18 cellular contexts compared by ENCODE assay signal in genomic region chr9:89739531-89740315, GRCh38.
DNase-seq lines count a peak whose midpoint lies in the region; ATAC-seq lines count a peak whose summit lies in the region.
"Had no signal": no experiment of that assay in that cellular context is flagged by ENCODE, and none has a peak within 500 bp of the region (broad histone marks: within the 10 kb centered on the region; RNA-seq: fewer than 3 reads in every experiment).

No MANE protein-coding gene starts in this region.

- intact Hi-C loops in dendritic cell treated with granulocyte-macrophage colony-stimulating factor and Interleukin-4, amounts not matched to agents 40 ng/mL and 50 ng/mL, for 4 days (cut with micrococcal nuclease) = loop anchor here (1.0 to 5.0 kb wide), 2 partner anchors 20 to 43 kb away; no protein-coding TSS in a partner anchor

- no peaks in the 10 kb centered on the region for H3K36me3 Mint-ChIP-seq in activated naive CD4-positive, alpha-beta T cell treated with anti-CD3 and anti-CD28 coated beads, Interleukin-2, amount 10 ng/mL, durations not matched to agents 7 days and 5 days
- H3K36me3 Mint-ChIP-seq in activated naive CD4-positive, alpha-beta T cell treated with anti-CD3 and anti-CD28 coated beads, Interleukin-2, amount 50 U/mL, for 72 hours = no peaks in the 10 kb centered on the region
- H3K36me3 Mint-ChIP-seq in dendritic cell treated with granulocyte-macrophage colony-stimulating factor and Interleukin-4, amounts not matched to agents 40 ng/mL and 50 ng/mL, for 4 days (ENCODE audit: low read depth) = no peaks in the 10 kb centered on the region
- H3K36me3 Mint-ChIP-seq: CD8-positive, alpha-beta memory T cell; mesothelial cell of epicardium had no signal

- H3K27ac Mint-ChIP-seq in activated naive CD4-positive, alpha-beta T cell treated with anti-CD3 and anti-CD28 coated beads, Interleukin-2, amount 10 ng/mL, durations not matched to agents 7 days and 5 days = peak overlapping the region; percentile 55
- H3K27ac Mint-ChIP-seq in activated naive CD4-positive, alpha-beta T cell treated with anti-CD3 and anti-CD28 coated beads, Interleukin-2, amount 50 U/mL, for 72 hours = no peak overlapping the region
- peak overlapping the region; percentile 85 for H3K27ac Mint-ChIP-seq in dendritic cell treated with granulocyte-macrophage colony-stimulating factor and Interleukin-4, amounts not matched to agents 40 ng/mL and 50 ng/mL, for 4 days
- H3K27ac Mint-ChIP-seq: mesothelial cell of epicardium had no signal

- peaks cover 3% of the 10 kb centered on the region for H3K9me3 Mint-ChIP-seq in activated naive CD4-positive, alpha-beta T cell treated with anti-CD3 and anti-CD28 coated beads, Interleukin-2, amount 10 ng/mL, durations not matched to agents 7 days and 5 days
- H3K9me3 Mint-ChIP-seq in activated naive CD4-positive, alpha-beta T cell treated with anti-CD3 and anti-CD28 coated beads, Interleukin-2, amount 50 U/mL, for 72 hours = no peaks in the 10 kb centered on the region
- no peaks in the 10 kb centered on the region for H3K9me3 Mint-ChIP-seq in dendritic cell treated with granulocyte-macrophage colony-stimulating factor and Interleukin-4, amounts not matched to agents 40 ng/mL and 50 ng/mL, for 4 days
- H3K9me3 Mint-ChIP-seq: CD8-positive, alpha-beta memory T cell; mesothelial cell of epicardium; neural crest cell had no signal

- CTCF ChIA-PET in activated naive CD4-positive, alpha-beta T cell treated with anti-CD3 and anti-CD28 coated beads, Interleukin-2, amount 10 ng/mL, durations not matched to agents 7 days and 5 days (lab: Charles Lee) = interaction anchor here (0.6 to 2.4 kb wide), 4 partner anchors 39 to 360 kb away, joined by 3 to 12 read pairs (median 3); partner anchors contain the start of gene GADD45G

- H3K4me3 Mint-ChIP-seq in activated naive CD4-positive, alpha-beta T cell treated with anti-CD3 and anti-CD28 coated beads, Interleukin-2, amount 10 ng/mL, durations not matched to agents 7 days and 5 days = no peak overlapping the region
- H3K4me3 Mint-ChIP-seq in dendritic cell treated with granulocyte-macrophage colony-stimulating factor and Interleukin-4, amounts not matched to agents 40 ng/mL and 50 ng/mL, for 4 days = peak overlapping the region; percentile 7
- H3K4me3 Mint-ChIP-seq: mesothelial cell of epicardium, neural crest cell had no signal

- ATAC-seq in activated naive CD4-positive, alpha-beta T cell treated with anti-CD3 and anti-CD28 coated beads, Interleukin-2, amount 50 U/mL, for 72 hours = no peak
- no peak for ATAC-seq in GM21360 (IDR thresholded peaks at IDR 0.05; ENCODE audit: unreplicated experiment)
- ATAC-seq: left cardiac atrium had no signal

- peaks cover 71% of the 10 kb centered on the region for H3K4me1 Mint-ChIP-seq in activated naive CD4-positive, alpha-beta T cell treated with anti-CD3 and anti-CD28 coated beads, Interleukin-2, amount 10 ng/mL, durations not matched to agents 7 days and 5 days
- peaks cover 34% of the 10 kb centered on the region for H3K4me1 Mint-ChIP-seq in dendritic cell treated with granulocyte-macrophage colony-stimulating factor and Interleukin-4, amounts not matched to agents 40 ng/mL and 50 ng/mL, for 4 days (ENCODE audit: low read depth)

- no peak for DNase-seq in activated naive CD4-positive, alpha-beta T cell treated with anti-CD3 and anti-CD28 coated beads, Interleukin-2, amount 10 ng/mL, durations not matched to agents 7 days and 5 days
- no peak for DNase-seq in activated naive CD4-positive, alpha-beta T cell treated with anti-CD3 and anti-CD28 coated beads, Interleukin-2, amount 50 U/mL, for 72 hours (ENCODE audit: low spot score in 2 of 2)
- DNase-seq in MV-4-11 (lab: John Stamatoyannopoulos, UW) = peak; percentile 31
- peak; percentile 34 for DNase-seq in stimulated activated CD8-positive, alpha-beta memory T cell treated with anti-CD3 and anti-CD28 coated beads, Interleukin-4, amount 100 ng/mL, for 48 hours
- no peak for DNase-seq in foreskin melanocyte
- no peak for DNase-seq in NCI-H128 (lab: John Stamatoyannopoulos, UW; ENCODE audit: unreplicated experiment)
- DNase-seq: anterior cingulate cortex; central memory CD4-positive, alpha-beta T cell; DMS79; left cardiac atrium; NCI-H1092 treated with DMSO at 0.1 percent for 48 hours; NCI-H2081; thyroid gland had no signal

- peaks cover 21% of the 10 kb centered on the region for H3K27me3 Mint-ChIP-seq in activated naive CD4-positive, alpha-beta T cell treated with anti-CD3 and anti-CD28 coated beads, Interleukin-2, amount 10 ng/mL, durations not matched to agents 7 days and 5 days
- H3K27me3 Mint-ChIP-seq in dendritic cell treated with granulocyte-macrophage colony-stimulating factor and Interleukin-4, amounts not matched to agents 40 ng/mL and 50 ng/mL, for 4 days = peaks cover 4% of the 10 kb centered on the region

Comparison
In these comparisons a context has a peak if more than half of its experiments do, and no peak if none do; other contexts are left out.
1. H3K27ac Mint-ChIP-seq: peak in activated naive CD4-positive, alpha-beta T cell treated with anti-CD3 and anti-CD28 coated beads, Interleukin-2, amount 10 ng/mL, durations not matched to agents 7 days and 5 days (single experiment) and dendritic cell treated with granulocyte-macrophage colony-stimulating factor and Interleukin-4, amounts not matched to agents 40 ng/mL and 50 ng/mL, for 4 days (single experiment); none in activated naive CD4-positive, alpha-beta T cell treated with anti-CD3 and anti-CD28 coated beads, Interleukin-2, amount 50 U/mL, for 72 hours (0 of 2).
2. DNase-seq: peak in MV-4-11 (single experiment) and stimulated activated CD8-positive, alpha-beta memory T cell treated with anti-CD3 and anti-CD28 coated beads, Interleukin-4, amount 100 ng/mL, for 48 hours (single experiment); none in activated naive CD4-positive, alpha-beta T cell treated with anti-CD3 and anti-CD28 coated beads, Interleukin-2, amount 10 ng/mL, durations not matched to agents 7 days and 5 days (single experiment), activated naive CD4-positive, alpha-beta T cell treated with anti-CD3 and anti-CD28 coated beads, Interleukin-2, amount 50 U/mL, for 72 hours (0 of 2), foreskin melanocyte (single experiment) and NCI-H128 (single experiment).